ENCODE assay signal across 17 cellular contexts in the genomic region with DNA sequence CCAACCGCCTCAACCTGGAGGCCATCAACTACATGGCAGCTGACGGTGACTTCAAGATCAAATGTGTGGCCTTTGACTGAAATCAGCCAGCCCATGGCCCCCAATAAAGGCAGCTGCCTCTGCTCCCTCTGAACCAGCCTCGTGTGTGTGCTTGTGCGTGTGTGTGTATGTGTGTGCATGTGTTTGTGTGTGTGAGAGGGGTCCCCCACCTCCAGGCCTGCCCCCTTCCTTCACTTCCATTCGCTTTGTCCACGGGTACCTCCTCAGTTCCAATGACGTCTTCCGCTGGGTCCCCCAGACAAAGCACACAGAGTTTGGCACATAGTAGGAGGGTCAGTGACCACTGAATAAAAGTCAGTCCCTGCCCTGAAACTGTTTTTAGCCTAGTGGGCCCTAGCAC. TPM values are rescaled to one million over a fixed set of nuclear protein-coding genes. Genes with fewer than 3 reads are reported as not detected.
A peak's percentile ranks its signal among the peaks of the same experiment; 100 is the strongest.
DNase-seq lines count a peak whose midpoint lies in the region; ATAC-seq and TF ChIP-seq lines count a peak whose summit lies in the region.
"Had no signal": no experiment of that assay in that cellular context is flagged by ENCODE, and none has a peak within 500 bp of the region (broad histone marks: within the 10 kb centered on the region; RNA-seq: fewer than 3 reads in every experiment).

No MANE protein-coding gene starts in this region.

- H3K4me2 ChIP-seq in HCT116 (ENCODE audit: low read length), result no peak overlapping the region

- no peak overlapping the region for H2AFZ ChIP-seq in ACC112 (ENCODE audit: low read length, unreplicated experiment)
- no peak overlapping the region for H2AFZ ChIP-seq in HCT116 (ENCODE audit: low read depth, low read length, poor library complexity, severe bottlenecking)

- CTCF ChIA-PET in HCT116 (lab: Charles Lee), result interaction anchor here (2.6 kb wide), 1 partner anchor 22 kb away, joined by 12 read pairs; a partner anchor contains a TSS

- H3K4me1 Mint-ChIP-seq in naive thymus-derived CD8-positive, alpha-beta T cell, result peaks cover 10 to 41% (median 38%) of the 10 kb centered on the region in 4 donors

- H3K4me1 ChIP-seq in ACC112 (ENCODE audit: control insufficient read depth, insufficient read depth, low read length, unreplicated experiment), result peaks cover 13% of the 10 kb centered on the region
- H3K4me1 ChIP-seq in HCT116 (ENCODE audit: control insufficient read depth in 1 of 2, insufficient read depth in 2 of 2, low read length in 2 of 2), result peaks cover 19 to 67% of the 10 kb centered on the region in 2 experiments
- peaks cover 22% of the 10 kb centered on the region for H3K4me1 ChIP-seq in adipocyte (ENCODE audit: control insufficient read depth, insufficient read depth, low read length)

- no peaks in the 10 kb centered on the region for H3K27me3 ChIP-seq in ACC112 (ENCODE audit: insufficient read depth, low read length)
- no peaks in the 10 kb centered on the region for H3K27me3 ChIP-seq in HCT116 (ENCODE audit: insufficient read depth, low read length)
- no peaks in the 10 kb centered on the region for H3K27me3 ChIP-seq in adipocyte (replicated peaks; ENCODE audit: control insufficient read depth, insufficient read depth, low read length)
- H3K27me3 ChIP-seq: heart left ventricle had no signal

- POLR2A ChIA-PET in HCT116 (lab: Charles Lee), result interaction anchor here (0.6 to 2.6 kb wide), 5 partner anchors 9 to 359 kb away, joined by 3 to 6 read pairs (median 5); no protein-coding TSS in a partner anchor
- POLR2A ChIA-PET in naive thymus-derived CD8-positive, alpha-beta T cell (lab: Charles Lee), result interaction anchor here (0.7 to 66.7 kb wide), 3 partner anchors 12 to 223 kb away, joined by 4 to 2283 read pairs (median 6); a partner anchor contains a TSS

- no peak for DNase-seq in HCT116 (ENCODE audit: low read depth, low spot score)
- no peak for DNase-seq in adipocyte (ENCODE audit: low read depth)
- DNase-seq in naive thymus-derived CD8-positive, alpha-beta T cell, result no peak
- no peak for DNase-seq in T-helper 9 cell
- no peak for DNase-seq in amniotic stem cell (lab: John Stamatoyannopoulos, UW)
- no peak for DNase-seq in NCI-H2029 (lab: John Stamatoyannopoulos, UW)
- DNase-seq: activated CD4-positive, CD25-positive, alpha-beta regulatory T cell; cortex of kidney; DMS153; heart left ventricle; midbrain; NCI-H748 treated with DMSO at 0.1 percent for 48 hours; stimulated activated CD4-positive, alpha-beta T cell treated with anti-CD3 and anti-CD28 coated beads, Interleukin-12 subunit alpha, Interleukin-12 subunit beta, amount 100 ng/mL, for 4 hours had no signal

- no peaks in the 10 kb centered on the region for H3K27me3 Mint-ChIP-seq in naive thymus-derived CD8-positive, alpha-beta T cell

- H3K4me3 ChIP-seq in ACC112 (ENCODE audit: low read depth, low read length) (no peak overlapping the region), HCT116 (replicated peaks in 1 of 2; ENCODE audit: low read depth in 1 of 2, low read length in 2 of 2) (no peak overlapping the region), adipocyte (ENCODE audit: low read length) (no peak overlapping the region)
- H3K4me3 ChIP-seq: heart left ventricle had no signal

- H4K20me1 ChIP-seq in HCT116 (ENCODE audit: insufficient read depth), result no peaks in the 10 kb centered on the region

- H3K9me2 ChIP-seq in HCT116 (ENCODE audit: insufficient read depth), result no peaks in the 10 kb centered on the region

- TF ChIP-seq POLR2A in HCT116 (IDR thresholded peaks at IDR 0.05; ENCODE audit: borderline replicate concordance, extremely low read depth, insufficient read depth, insufficient read length), result no peak

- H3K36me3 ChIP-seq in ACC112 (ENCODE audit: insufficient read depth, low read length) (peaks cover 3% of the 10 kb centered on the region; the same call in 1 of the 2 replicates), HCT116 (ENCODE audit: control insufficient read depth in 1 of 2, insufficient read depth in 2 of 2, low read length in 2 of 2) (peaks cover 5 to 11% of the 10 kb centered on the region in 2 experiments; a peak in 3 of 4 replicates), adipocyte (ENCODE audit: control insufficient read depth, insufficient read depth, low read length, severe bottlenecking) (peaks cover 24% of the 10 kb centered on the region)

- no peaks in the 10 kb centered on the region for H3K9me3 Mint-ChIP-seq in naive thymus-derived CD8-positive, alpha-beta T cell

- no peak overlapping the region for H3K9ac ChIP-seq in HCT116 (ENCODE audit: low read length)
- peak overlapping the region; percentile 8 for H3K9ac ChIP-seq in adipocyte (ENCODE audit: low read length)

- peak overlapping the region in 9 of 10 donors; percentile 16 to 91 (median 78) for H3K27ac Mint-ChIP-seq in naive thymus-derived CD8-positive, alpha-beta T cell
- H3K27ac Mint-ChIP-seq: progenitor cell of endocrine pancreas had no signal

- H3K9me3 ChIP-seq in HCT116 (ENCODE audit: control insufficient read depth in 1 of 2, insufficient read depth in 1 of 2, low read depth in 1 of 2, low read length in 2 of 2) (no peaks in the 10 kb centered on the region), adipocyte (ENCODE audit: control insufficient read depth, low read length) (no peaks in the 10 kb centered on the region)
- H3K9me3 ChIP-seq: heart left ventricle had no signal

- H3K27ac ChIP-seq in ACC112 (ENCODE audit: low read depth, low read length), result 0 out of 2 replicates have a peak overlapping the region, but pooled peaks have one; percentile 19
- peak overlapping the region; percentile 8; the same call in 1 of the 2 replicates for H3K27ac ChIP-seq in HCT116 (ENCODE audit: low read depth, low read length)

- ATAC-seq in HCT116 (no peak), GM21423 (IDR thresholded peaks at IDR 0.05; ENCODE audit: unreplicated experiment) (no peak)
- no peak for ATAC-seq in naive thymus-derived CD8-positive, alpha-beta T cell
- ATAC-seq: esophagus mucosa, heart left ventricle had no signal

- peak overlapping the region in 5 of 10 donors; percentile 10 to 55 (median 29) for H3K4me3 Mint-ChIP-seq in naive thymus-derived CD8-positive, alpha-beta T cell

- no TSS peak for BruUV-seq in HCT116 (replicated peaks; lab: Mats Ljungman, UMichigan)

- H3K79me2 ChIP-seq in ACC112 (ENCODE audit: control insufficient read depth, insufficient read depth, low read length, unreplicated experiment), result peaks cover 26% of the 10 kb centered on the region
- H3K79me2 ChIP-seq in HCT116 (ENCODE audit: insufficient read depth, low read length), result peaks cover 13% of the 10 kb centered on the region; the same call in 1 of the 2 replicates

- no peaks in the 10 kb centered on the region for H3K36me3 Mint-ChIP-seq in naive thymus-derived CD8-positive, alpha-beta T cell

- RAD21 ChIA-PET in HCT116 (lab: Charles Lee; ENCODE audit: low non-redundant PET in 1 of 2, low total read pairs in 2 of 2, uncharacterized antibody in 2 of 2, unreplicated experiment in 2 of 2), result no interaction called here

- TF ChIP-seq CTCF in HCT116 (IDR thresholded peaks at IDR 0.05 in 2 of 3, conservative IDR thresholded peaks at IDR 0.05 in 1 of 3; ENCODE audit: borderline replicate concordance in 1 of 3, insufficient read depth in 1 of 3, low read depth in 2 of 3, low read length in 2 of 3), result no peak

- intact Hi-C loops in HCT116 (cut with micrococcal nuclease), result loop anchor here (2.0 kb wide), 2 partner anchors 37 to 141 kb away; no protein-coding TSS in a partner anchor

- no peak for TF ChIP-seq RAD21 in HCT116 (IDR thresholded peaks at IDR 0.05; ENCODE audit: low read depth)

TF ChIP-seq in HCT116, 20 proteins besides CTCF, POLR2A, EP300 and RAD21 (continues in another document):
- TF ChIP-seq, protein P1, sequence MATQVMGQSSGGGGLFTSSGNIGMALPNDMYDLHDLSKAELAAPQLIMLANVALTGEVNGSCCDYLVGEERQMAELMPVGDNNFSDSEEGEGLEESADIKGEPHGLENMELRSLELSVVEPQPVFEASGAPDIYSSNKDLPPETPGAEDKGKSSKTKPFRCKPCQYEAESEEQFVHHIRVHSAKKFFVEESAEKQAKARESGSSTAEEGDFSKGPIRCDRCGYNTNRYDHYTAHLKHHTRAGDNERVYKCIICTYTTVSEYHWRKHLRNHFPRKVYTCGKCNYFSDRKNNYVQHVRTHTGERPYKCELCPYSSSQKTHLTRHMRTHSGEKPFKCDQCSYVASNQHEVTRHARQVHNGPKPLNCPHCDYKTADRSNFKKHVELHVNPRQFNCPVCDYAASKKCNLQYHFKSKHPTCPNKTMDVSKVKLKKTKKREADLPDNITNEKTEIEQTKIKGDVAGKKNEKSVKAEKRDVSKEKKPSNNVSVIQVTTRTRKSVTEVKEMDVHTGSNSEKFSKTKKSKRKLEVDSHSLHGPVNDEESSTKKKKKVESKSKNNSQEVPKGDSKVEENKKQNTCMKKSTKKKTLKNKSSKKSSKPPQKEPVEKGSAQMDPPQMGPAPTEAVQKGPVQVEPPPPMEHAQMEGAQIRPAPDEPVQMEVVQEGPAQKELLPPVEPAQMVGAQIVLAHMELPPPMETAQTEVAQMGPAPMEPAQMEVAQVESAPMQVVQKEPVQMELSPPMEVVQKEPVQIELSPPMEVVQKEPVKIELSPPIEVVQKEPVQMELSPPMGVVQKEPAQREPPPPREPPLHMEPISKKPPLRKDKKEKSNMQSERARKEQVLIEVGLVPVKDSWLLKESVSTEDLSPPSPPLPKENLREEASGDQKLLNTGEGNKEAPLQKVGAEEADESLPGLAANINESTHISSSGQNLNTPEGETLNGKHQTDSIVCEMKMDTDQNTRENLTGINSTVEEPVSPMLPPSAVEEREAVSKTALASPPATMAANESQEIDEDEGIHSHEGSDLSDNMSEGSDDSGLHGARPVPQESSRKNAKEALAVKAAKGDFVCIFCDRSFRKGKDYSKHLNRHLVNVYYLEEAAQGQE (IDR thresholded peaks at IDR 0.05; ENCODE audit: low read depth), result no peak

RNA-seq across cellular contexts. Expression of a gene that starts 4.2 kb away (rescaled TPM):
- total RNA-seq in HCT116 (2021; ENCODE audit: unreplicated experiment), result 1,080 TPM
- 2,758 and 2,875 TPM in 2 replicates for polyA plus RNA-seq in HCT116 (2012)
- total RNA-seq in naive thymus-derived CD8-positive, alpha-beta T cell, result 10 to 100 TPM; 14.3 to 16.8 TPM
- 100 to 1,000 TPM in 1 of 3 donors, 10 to 100 TPM in 2; 19.6 to 122 (median 34.8) TPM for polyA plus RNA-seq in naive thymus-derived CD8-positive, alpha-beta T cell

RNA-seq across cellular contexts. Expression of a gene that starts 6.5 kb away (rescaled TPM):
- 31.4 TPM for total RNA-seq in HCT116 (2021; ENCODE audit: unreplicated experiment)
- polyA plus RNA-seq in HCT116 (2012), result 19.2 and 28.2 TPM in 2 replicates
- 10 to 100 TPM; 47.9 to 48.6 TPM for total RNA-seq in naive thymus-derived CD8-positive, alpha-beta T cell
- 10 to 100 TPM; 35.0 to 46.4 (median 43.8) TPM for polyA plus RNA-seq in naive thymus-derived CD8-positive, alpha-beta T cell

RNA-seq across cellular contexts. Expression of a gene that starts 17.2 kb away (rescaled TPM):
- 244 TPM for total RNA-seq in HCT116 (2021; ENCODE audit: unreplicated experiment)
- 229 and 253 TPM in 2 replicates for polyA plus RNA-seq in HCT116 (2012)
- total RNA-seq in naive thymus-derived CD8-positive, alpha-beta T cell, result 10 to 100 TPM; 26.4 to 30.9 TPM
- 10 to 100 TPM in 2 of 3 donors, 1 to 10 TPM in 1; 7.8 to 11.6 (median 10.7) TPM for polyA plus RNA-seq in naive thymus-derived CD8-positive, alpha-beta T cell

RNA-seq across cellular contexts. Expression of a gene that starts 21.1 kb away (rescaled TPM):
- total RNA-seq in HCT116 (2021; ENCODE audit: unreplicated experiment), result 42.7 TPM
- 43.9 and 52.6 TPM in 2 replicates for polyA plus RNA-seq in HCT116 (2012)
- total RNA-seq in naive thymus-derived CD8-positive, alpha-beta T cell, result 1 to 10 TPM; 4.3 to 5.9 TPM
- 1 to 10 TPM; 1.7 to 9.6 (median 5.8) TPM for polyA plus RNA-seq in naive thymus-derived CD8-positive, alpha-beta T cell

RNA-seq across cellular contexts. Expression of a gene that starts 40.2 kb away (rescaled TPM):
- total RNA-seq in HCT116 (2021; ENCODE audit: unreplicated experiment), result 48.4 TPM
- polyA plus RNA-seq in HCT116 (2012), result 72.9 and 82.7 TPM in 2 replicates
- total RNA-seq in naive thymus-derived CD8-positive, alpha-beta T cell, result 10 to 100 TPM; 77.9 to 79.0 TPM
- polyA plus RNA-seq in naive thymus-derived CD8-positive, alpha-beta T cell, result 10 to 100 TPM; 16.9 to 26.5 (median 25.6) TPM

Comparison
In these comparisons a context has a peak if more than half of its experiments do, and no peak if none do; other contexts are left out.
1. RNA of a gene that starts 4.2 kb away (total RNA-seq): 1,080 TPM in HCT116 (single experiment); 14.3 to 16.8 TPM in naive thymus-derived CD8-positive, alpha-beta T cell; every median in the first group is over 10 times any median in the second.